Comparison of ENCODE assay signal across 1 cellular context in the genomic region with DNA sequence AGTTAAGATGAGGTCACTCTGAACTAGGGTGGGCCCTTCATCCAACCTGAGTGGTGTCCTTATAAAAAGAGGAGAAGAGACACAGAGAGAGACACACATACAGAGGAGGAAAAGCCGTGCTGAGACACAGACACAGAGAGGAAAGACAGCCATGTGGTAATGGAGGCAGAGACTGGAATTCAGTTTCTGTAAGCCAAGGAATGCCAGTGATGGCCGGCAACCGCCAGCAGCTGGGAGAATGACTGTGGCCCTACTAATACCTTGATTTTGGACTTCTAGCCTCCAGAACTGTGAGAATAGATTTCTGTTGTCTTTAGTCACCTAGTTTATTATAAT.
TF ChIP-seq lines count a peak whose summit lies in the region.

No MANE protein-coding gene starts in this region.

TF ChIP-seq in GM23338, 12 proteins besides CTCF, POLR2A, EP300 and RAD21 (continued from another document):
- TF ChIP-seq ZNF331 (CRISPR knock-in tag; IDR thresholded peaks at IDR 0.05; ENCODE audit: low read depth) = no peak
